In the genomic region with DNA sequence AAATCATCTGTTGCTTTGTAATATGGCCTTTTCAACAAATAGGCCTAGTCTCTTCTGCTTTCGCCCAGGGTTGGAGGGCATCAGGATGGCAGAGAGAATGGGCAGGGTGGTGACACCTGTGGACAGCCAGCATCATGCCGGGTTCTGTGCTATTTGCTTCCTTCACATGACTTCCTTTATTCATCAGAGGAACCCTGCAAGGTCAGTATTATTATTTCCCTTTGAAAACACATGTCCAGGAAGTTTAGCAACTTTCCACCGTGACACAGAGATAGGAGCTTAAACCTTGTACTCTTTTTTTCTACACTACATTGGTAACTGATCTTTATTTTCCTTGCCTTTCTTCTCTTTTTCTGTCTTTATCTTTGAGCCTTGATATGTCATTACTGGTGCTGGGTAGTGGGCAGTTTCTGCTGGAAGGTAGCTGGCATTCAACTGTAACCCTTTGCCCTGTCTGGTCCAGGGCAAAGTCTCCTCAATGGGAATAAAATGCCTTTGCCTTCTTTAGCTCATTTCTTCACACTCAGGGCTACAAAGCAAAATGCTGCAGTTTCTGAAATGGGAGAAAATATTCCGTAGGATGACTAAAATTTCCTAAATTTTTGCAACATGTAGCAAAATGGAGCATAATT, we compare ENCODE assay signal across 19 cellular contexts. TPM values are rescaled to one million over a fixed set of nuclear protein-coding genes. Genes with fewer than 3 reads are reported as not detected.
DNase-seq lines count a peak whose midpoint lies in the region; ATAC-seq and TF ChIP-seq lines count a peak whose summit lies in the region.
"Had no signal": no experiment of that assay in that cellular context is flagged by ENCODE, and none has a peak within 500 bp of the region (broad histone marks: within the 10 kb centered on the region; RNA-seq: fewer than 3 reads in every experiment).

No MANE protein-coding gene starts in this region.

- H3K27ac ChIP-seq in breast epithelium (peak overlapping the region in 1 of 2 donors; percentile 19), VCaP (peak overlapping the region; percentile 39), liver (ENCODE audit: low read depth in 1 of 2, low read length in 2 of 2) (peak overlapping the region; percentile 52 to 57), upper lobe of right lung (peak overlapping the region; percentile 26)

- H3K9me3 Mint-ChIP-seq in MCF 10A (ENCODE audit: unreplicated experiment), result no peaks in the 10 kb centered on the region
- H3K9me3 Mint-ChIP-seq: activated T-cell treated with anti-CD3 and anti-CD28 coated beads, Interleukin-2, amount 50 U/mL, for 24 hours; central memory CD8-positive, alpha-beta T cell; H9; mesothelial cell of epicardium had no signal

- BruUV-seq in MCF 10A (replicated peaks; lab: Mats Ljungman, UMichigan), result no TSS peak

- no peaks in the 10 kb centered on the region for H3K9me3 ChIP-seq in breast epithelium
- H3K9me3 ChIP-seq in liver (ENCODE audit: control insufficient read depth in 4 of 4, low read length in 3 of 4), result no peaks in the 10 kb centered on the region
- H3K9me3 ChIP-seq in upper lobe of right lung, result no peaks in the 10 kb centered on the region
- H3K9me3 ChIP-seq: transverse colon had no signal

- peak; percentile 57 for ATAC-seq in upper lobe of right lung
- ATAC-seq: GM12878 had no signal

- peak overlapping the region; percentile 61 for H3K27ac Mint-ChIP-seq in MCF 10A (ENCODE audit: low read depth, unreplicated experiment)
- H3K27ac Mint-ChIP-seq: activated naive CD8-positive, alpha-beta T cell; activated T-cell treated with anti-CD3 and anti-CD28 coated beads, Interleukin-2, amount 50 U/mL, for 24 hours; H9 had no signal

- H3K9ac ChIP-seq in liver (ENCODE audit: low read depth in 1 of 2, low read length in 2 of 2), result no peak overlapping the region

- POLR2A ChIA-PET in MCF 10A (lab: Yijun Ruan, JAX), result interaction anchor here (0.9 to 3.8 kb wide), 2 partner anchors 228 to 493 kb away, joined by 3 to 19 read pairs; a partner anchor contains a TSS

- no peaks in the 10 kb centered on the region for H3K4me1 ChIP-seq in breast epithelium
- H3K4me1 ChIP-seq in liver (ENCODE audit: control insufficient read depth in 4 of 4, insufficient read depth in 4 of 4, low read length in 3 of 4), result peaks cover 6 to 31% (median 23%) of the 10 kb centered on the region in 4 donors
- H3K4me1 ChIP-seq in upper lobe of right lung, result peaks cover 11% of the 10 kb centered on the region

- intact Hi-C loops in MCF 10A (cut with micrococcal nuclease), result no loop called here
- intact Hi-C loops in breast epithelium (cut with DNase I; ENCODE audit: low total_unique reads), result no loop called here
- intact Hi-C loops in upper lobe of right lung (cut with DNase I), result no loop called here

- peaks cover 20% of the 10 kb centered on the region for H3K4me1 Mint-ChIP-seq in MCF 10A (ENCODE audit: insufficient read depth, unreplicated experiment)

- TF ChIP-seq CTCF in MCF 10A (IDR thresholded peaks at IDR 0.05; ENCODE audit: unreplicated experiment) (no peak), breast epithelium (IDR thresholded peaks at IDR 0.05) (no peak), VCaP (conservative IDR thresholded peaks at IDR 0.05) (no peak), liver (IDR thresholded peaks at IDR 0.05; ENCODE audit: low read depth, low read length, missing input control) (no peak), upper lobe of right lung (IDR thresholded peaks at IDR 0.05) (no peak), GM13976 (IDR thresholded peaks at IDR 0.05; ENCODE audit: borderline replicate concordance, control extremely low read depth, extremely low read depth, insufficient read depth, missing control alignments) (no peak)

- CTCF ChIA-PET in MCF 10A (lab: Yijun Ruan, JAX), result interaction anchor here (0.6 to 24.2 kb wide), 11 partner anchors 7 to 600 kb away, joined by 3 to 476 read pairs (median 3); no protein-coding TSS in a partner anchor

- DNase-seq in MCF 10A (ENCODE audit: unreplicated experiment) (no peak), breast epithelium (ENCODE audit: low spot score in 2 of 2) (no peak), upper lobe of right lung (no peak), GM13976 (ENCODE audit: low spot score) (no peak), GM19238 (ENCODE audit: insufficient read length, low spot score) (no peak), NCI-H748 (lab: John Stamatoyannopoulos, UW; ENCODE audit: unreplicated experiment) (no peak)
- DNase-seq: activated CD4-positive, alpha-beta T cell treated with anti-CD3 and anti-CD28 coated beads for 4 hours; activated T-cell treated with anti-CD3 and anti-CD28 coated beads, Interleukin-2, amount 50 U/mL, for 24 hours; H9; NCI-H2081; NCI-H774; T-helper 2 cell; transverse colon had no signal

- H3K27me3 Mint-ChIP-seq in MCF 10A (ENCODE audit: insufficient read depth, unreplicated experiment), result no peaks in the 10 kb centered on the region
- H3K27me3 Mint-ChIP-seq: activated T-cell treated with anti-CD3 and anti-CD28 coated beads, Interleukin-2, amount 50 U/mL, for 24 hours; central memory CD8-positive, alpha-beta T cell had no signal

- H3K36me3 Mint-ChIP-seq in MCF 10A (ENCODE audit: insufficient read depth, unreplicated experiment), result no peaks in the 10 kb centered on the region
- H3K36me3 Mint-ChIP-seq: activated naive CD8-positive, alpha-beta T cell; mesothelial cell of epicardium had no signal

- in situ Hi-C loops in GM13976 (cut with MboI; ENCODE audit: low sequenced_read_pairs, unreplicated experiment), result no loop called here

- 54% methylated on average over 4 of the region's 4 CpGs for WGBS in liver

- H3K36me3 ChIP-seq in breast epithelium (no peaks in the 10 kb centered on the region), liver (ENCODE audit: control insufficient read depth in 4 of 4, insufficient read depth in 3 of 4, low read depth in 1 of 4, low read length in 3 of 4) (no peaks in the 10 kb centered on the region), upper lobe of right lung (no peaks in the 10 kb centered on the region)
- H3K36me3 ChIP-seq: transverse colon had no signal

- no peaks in the 10 kb centered on the region for H3K27me3 ChIP-seq in breast epithelium
- no peaks in the 10 kb centered on the region for H3K27me3 ChIP-seq in liver (ENCODE audit: control insufficient read depth in 4 of 4, insufficient read depth in 4 of 4, low read length in 3 of 4)
- no peaks in the 10 kb centered on the region for H3K27me3 ChIP-seq in upper lobe of right lung
- H3K27me3 ChIP-seq: transverse colon had no signal

- TF ChIP-seq POLR2A in breast epithelium (IDR thresholded peaks at IDR 0.05), result no peak

- peak; percentile 37 to 40 for TF ChIP-seq RAD21 in liver (IDR thresholded peaks at IDR 0.05)

- H3K4me3 ChIP-seq in breast epithelium (no peak overlapping the region), liver (ENCODE audit: low read depth in 1 of 3, low read length in 3 of 3) (no peak overlapping the region), upper lobe of right lung (no peak overlapping the region)
- H3K4me3 ChIP-seq: GM12878, transverse colon had no signal

- H3K4me3 Mint-ChIP-seq in MCF 10A (ENCODE audit: unreplicated experiment), result no peak overlapping the region
- H3K4me3 Mint-ChIP-seq: activated naive CD8-positive, alpha-beta T cell; activated T-cell treated with anti-CD3 and anti-CD28 coated beads, Interleukin-2, amount 50 U/mL, for 24 hours; central memory CD8-positive, alpha-beta T cell; H9; mesothelial cell of epicardium had no signal

TF ChIP-seq in liver, 16 proteins besides CTCF, POLR2A, EP300 and RAD21:
- TF ChIP-seq, protein P1, sequence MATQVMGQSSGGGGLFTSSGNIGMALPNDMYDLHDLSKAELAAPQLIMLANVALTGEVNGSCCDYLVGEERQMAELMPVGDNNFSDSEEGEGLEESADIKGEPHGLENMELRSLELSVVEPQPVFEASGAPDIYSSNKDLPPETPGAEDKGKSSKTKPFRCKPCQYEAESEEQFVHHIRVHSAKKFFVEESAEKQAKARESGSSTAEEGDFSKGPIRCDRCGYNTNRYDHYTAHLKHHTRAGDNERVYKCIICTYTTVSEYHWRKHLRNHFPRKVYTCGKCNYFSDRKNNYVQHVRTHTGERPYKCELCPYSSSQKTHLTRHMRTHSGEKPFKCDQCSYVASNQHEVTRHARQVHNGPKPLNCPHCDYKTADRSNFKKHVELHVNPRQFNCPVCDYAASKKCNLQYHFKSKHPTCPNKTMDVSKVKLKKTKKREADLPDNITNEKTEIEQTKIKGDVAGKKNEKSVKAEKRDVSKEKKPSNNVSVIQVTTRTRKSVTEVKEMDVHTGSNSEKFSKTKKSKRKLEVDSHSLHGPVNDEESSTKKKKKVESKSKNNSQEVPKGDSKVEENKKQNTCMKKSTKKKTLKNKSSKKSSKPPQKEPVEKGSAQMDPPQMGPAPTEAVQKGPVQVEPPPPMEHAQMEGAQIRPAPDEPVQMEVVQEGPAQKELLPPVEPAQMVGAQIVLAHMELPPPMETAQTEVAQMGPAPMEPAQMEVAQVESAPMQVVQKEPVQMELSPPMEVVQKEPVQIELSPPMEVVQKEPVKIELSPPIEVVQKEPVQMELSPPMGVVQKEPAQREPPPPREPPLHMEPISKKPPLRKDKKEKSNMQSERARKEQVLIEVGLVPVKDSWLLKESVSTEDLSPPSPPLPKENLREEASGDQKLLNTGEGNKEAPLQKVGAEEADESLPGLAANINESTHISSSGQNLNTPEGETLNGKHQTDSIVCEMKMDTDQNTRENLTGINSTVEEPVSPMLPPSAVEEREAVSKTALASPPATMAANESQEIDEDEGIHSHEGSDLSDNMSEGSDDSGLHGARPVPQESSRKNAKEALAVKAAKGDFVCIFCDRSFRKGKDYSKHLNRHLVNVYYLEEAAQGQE (IDR thresholded peaks at IDR 0.05), result peak; percentile 37
- TF ChIP-seq RXRA (IDR thresholded peaks at IDR 0.05) (peak; percentile 76 to 77), YY1 (IDR thresholded peaks at IDR 0.05) (peak; percentile 16), NR2F2 (IDR thresholded peaks at IDR 0.05) (peak; percentile 40), JUND (IDR thresholded peaks at IDR 0.05) (peak; percentile 41 to 65), FOXA2 (IDR thresholded peaks at IDR 0.05) (no peak), SP1 (IDR thresholded peaks at IDR 0.05) (peak; percentile 81), EGR1 (IDR thresholded peaks at IDR 0.05; ENCODE audit: low read depth in 2 of 2) (no peak), HNF4A (conservative IDR thresholded peaks at IDR 0.05) (peak; percentile 98), HNF4G (IDR thresholded peaks at IDR 0.05) (peak; percentile 93), FOXA1 (IDR thresholded peaks at IDR 0.05) (no peak)
- TF ChIP-seq, protein P2, sequence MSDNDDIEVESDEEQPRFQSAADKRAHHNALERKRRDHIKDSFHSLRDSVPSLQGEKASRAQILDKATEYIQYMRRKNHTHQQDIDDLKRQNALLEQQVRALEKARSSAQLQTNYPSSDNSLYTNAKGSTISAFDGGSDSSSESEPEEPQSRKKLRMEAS (IDR thresholded peaks at IDR 0.05), result peak; percentile 42

RNA-seq across cellular contexts. Expression of a gene that starts 5.0 kb away (rescaled TPM):
- total RNA-seq in MCF 10A (2022) (27.5 and 41.5 TPM in 2 replicates), breast epithelium (10 to 100 TPM; 29.1 to 58.7 (median 50.5) TPM), liver (10 to 100 TPM; 69.6 to 79.1 TPM), upper lobe of right lung (64.6 TPM)
- 100 to 1,000 TPM; 102 to 170 TPM for polyA plus RNA-seq in liver
